Comparison of ENCODE assay signal across 9 cellular contexts in the genomic region with DNA sequence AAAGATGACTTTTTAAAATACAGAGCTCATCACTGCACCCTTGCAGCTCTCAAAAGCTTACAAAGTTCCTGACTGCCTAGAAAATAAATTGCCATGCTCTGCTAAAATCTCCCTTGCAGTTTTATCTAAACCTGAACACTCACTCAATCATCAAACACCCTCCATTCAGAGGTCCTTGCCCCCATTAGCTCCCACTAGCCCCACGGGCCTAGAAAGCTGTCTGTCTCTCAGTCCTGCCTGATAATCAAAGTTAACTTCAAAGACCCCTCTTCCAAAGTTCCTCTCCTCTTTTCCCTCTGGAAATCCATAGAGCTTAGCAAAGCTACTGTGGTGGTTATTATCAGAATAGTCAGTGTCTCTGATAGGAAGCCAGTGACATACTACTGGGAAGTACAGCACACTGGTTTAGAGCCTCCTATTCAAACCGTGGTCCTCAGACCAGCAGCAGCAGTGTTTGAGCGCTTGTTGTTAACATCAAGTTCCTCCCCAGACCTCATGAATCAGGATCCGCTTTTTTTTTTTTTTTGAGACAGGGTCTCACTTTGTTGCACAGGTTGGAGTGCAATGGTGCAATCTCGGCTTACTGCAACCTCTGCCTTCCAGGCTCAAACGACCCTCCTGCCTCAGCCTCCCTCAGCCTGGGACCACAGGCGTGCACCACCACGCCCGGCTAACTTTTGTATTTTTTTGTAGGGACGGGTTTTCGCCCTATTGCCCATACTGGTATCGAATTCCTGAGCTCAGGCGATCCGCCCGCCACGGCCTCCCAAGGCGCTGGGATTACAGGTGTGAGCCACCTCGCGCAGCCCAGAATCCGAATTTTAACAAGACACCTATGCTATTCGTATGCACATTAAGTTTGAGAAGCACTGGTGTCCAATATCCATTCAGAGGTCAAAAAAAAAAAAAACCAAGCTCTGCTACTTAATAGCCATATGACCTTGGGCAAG. TPM values are rescaled to one million over a fixed set of nuclear protein-coding genes. Genes with fewer than 3 reads are reported as not detected.
DNase-seq lines count a peak whose midpoint lies in the region; ATAC-seq, FAIRE-seq and TF ChIP-seq lines count a peak whose summit lies in the region.
"Had no signal": no experiment of that assay in that cellular context is flagged by ENCODE, and none has a peak within 500 bp of the region (broad histone marks: within the 10 kb centered on the region; RNA-seq: fewer than 3 reads in every experiment).

No MANE protein-coding gene starts in this region.

- H3K9me3 ChIP-seq in DND-41 (ENCODE audit: insufficient read depth, low read length, severe bottlenecking), result no peaks in the 10 kb centered on the region
- H3K9me3 ChIP-seq in OCI-LY3 (ENCODE audit: insufficient read depth, low read length), result no peaks in the 10 kb centered on the region
- H3K9me3 ChIP-seq in ovary, result no peaks in the 10 kb centered on the region

- H3K27ac Mint-ChIP-seq in endothelial cell (ENCODE audit: unreplicated experiment), result peak overlapping the region; percentile 77

- no peak for TF ChIP-seq EP300 in ovary (IDR thresholded peaks at IDR 0.05)

- ATAC-seq in DND-41 (ENCODE audit: insufficient read depth, low read depth), result 0 out of 3 replicates have a peak, but pooled peaks have one; percentile 25
- no peak for ATAC-seq in GM21529 (IDR thresholded peaks at IDR 0.05; ENCODE audit: unreplicated experiment)

- H3K36me3 ChIP-seq in DND-41 (ENCODE audit: insufficient read depth, low read length) (peaks cover 22% of the 10 kb centered on the region), OCI-LY3 (replicated peaks; ENCODE audit: low read depth, low read length) (peaks cover 12% of the 10 kb centered on the region), ovary (no peaks in the 10 kb centered on the region)

- peaks cover 65% of the 10 kb centered on the region for H3K79me2 ChIP-seq in DND-41 (ENCODE audit: insufficient read depth, low read length)
- H3K79me2 ChIP-seq in OCI-LY3 (ENCODE audit: low read length), result peaks cover 68% of the 10 kb centered on the region

- H3K4me1 ChIP-seq in DND-41 (ENCODE audit: insufficient read depth, low read length) (peaks cover 55% of the 10 kb centered on the region), OCI-LY3 (ENCODE audit: low read length) (peaks cover 32% of the 10 kb centered on the region), ovary (ENCODE audit: insufficient read depth) (peaks cover 19% of the 10 kb centered on the region)

- no peak for TF ChIP-seq POLR2A in ovary (IDR thresholded peaks at IDR 0.05)

- peak overlapping the region; percentile 97 for H3K4me3 Mint-ChIP-seq in endothelial cell (ENCODE audit: unreplicated experiment)

- peak overlapping the region; percentile 70 for H3K4me2 ChIP-seq in DND-41 (ENCODE audit: insufficient read depth, low read length)
- H3K4me2 ChIP-seq in OCI-LY3 (ENCODE audit: low read length), result peak overlapping the region; percentile 76

- no peak for DNase-seq in DND-41
- no peak for DNase-seq in endothelial cell (ENCODE audit: low spot score)
- no peak for DNase-seq in ovary
- DNase-seq in urothelium cell line (ENCODE audit: low spot score), result no peak
- DNase-seq in A172 (ENCODE audit: low spot score), result no peak
- DNase-seq in caudate nucleus (lab: John Stamatoyannopoulos, UW), result no peak

- peaks cover 42% of the 10 kb centered on the region for H3K4me1 Mint-ChIP-seq in endothelial cell (ENCODE audit: unreplicated experiment)

- H3K27me3 ChIP-seq in DND-41 (ENCODE audit: insufficient read depth, low read length, poor library complexity) (no peaks in the 10 kb centered on the region), OCI-LY3 (ENCODE audit: low read depth, low read length) (no peaks in the 10 kb centered on the region), ovary (no peaks in the 10 kb centered on the region)

- intact Hi-C loops in ovary (cut with DNase I), result loop anchor here in 1 of 4 donors (5.0 kb wide), 1 partner anchor 251 kb away; no protein-coding TSS in a partner anchor

- peak overlapping the region; percentile 92 for H3K9ac ChIP-seq in DND-41 (ENCODE audit: low read depth, low read length)
- H3K9ac ChIP-seq in OCI-LY3 (ENCODE audit: low read length), result peak overlapping the region; percentile 95

- peak overlapping the region; percentile 73 to 88 for H3K4me3 ChIP-seq in DND-41 (ENCODE audit: low read depth in 1 of 2, low read length in 2 of 2)
- H3K4me3 ChIP-seq in OCI-LY3 (ENCODE audit: low read length), result peak overlapping the region; percentile 91
- peak overlapping the region; percentile 79 for H3K4me3 ChIP-seq in ovary

- TF ChIP-seq CTCF in DND-41 (IDR thresholded peaks at IDR 0.05; ENCODE audit: borderline replicate concordance, extremely low read depth, low read length, poor library complexity, severe bottlenecking) (no peak), OCI-LY3 (IDR thresholded peaks at IDR 0.05; ENCODE audit: low read depth, low read length) (no peak), endothelial cell (IDR thresholded peaks at IDR 0.05; ENCODE audit: unreplicated experiment) (no peak), ovary (IDR thresholded peaks at IDR 0.05) (no peak)

- H3K36me3 Mint-ChIP-seq in endothelial cell (ENCODE audit: low read depth, unreplicated experiment), result peaks cover 14% of the 10 kb centered on the region

- peaks cover 19% of the 10 kb centered on the region for H3K27me3 Mint-ChIP-seq in endothelial cell (ENCODE audit: unreplicated experiment)

- 17 to 41% (median 24%) methylated on average over 21 of the region's 21 CpGs for whole genome bisulfite sequencing in ovary, 3 donors

- peak overlapping the region; percentile 93 for H2AFZ ChIP-seq in DND-41 (ENCODE audit: low read depth, low read length)
- no peak overlapping the region; the same call in 1 of the 2 replicates for H2AFZ ChIP-seq in OCI-LY3 (ENCODE audit: low read depth, low read length)

- FAIRE-seq in urothelium cell line (lab: Jason Lieb, UNC), result no peak
- FAIRE-seq: islet of Langerhans had no signal

- H4K20me1 ChIP-seq in DND-41 (ENCODE audit: insufficient read depth, low read length) (peaks cover 22% of the 10 kb centered on the region), OCI-LY3 (ENCODE audit: insufficient read depth, low read length) (peaks cover 44% of the 10 kb centered on the region)

- no peaks in the 10 kb centered on the region for H3K9me3 Mint-ChIP-seq in endothelial cell (ENCODE audit: unreplicated experiment)

- peak overlapping the region; percentile 92 for H3K27ac ChIP-seq in DND-41 (ENCODE audit: low read length)
- peak overlapping the region; percentile 71 for H3K27ac ChIP-seq in OCI-LY3 (ENCODE audit: low read length)
- peak overlapping the region; percentile 65 to 68 for H3K27ac ChIP-seq in ovary
- no peak overlapping the region for H3K27ac ChIP-seq in caudate nucleus (ENCODE audit: low read depth, low read length)

RNA-seq across cellular contexts. Expression of a gene that starts 1.2 kb away (rescaled TPM):
- total RNA-seq in endothelial cell (ENCODE audit: unreplicated experiment) (203 TPM), ovary (100 to 1,000 TPM in 6 of 7 donors, 10 to 100 TPM in 1; 59.0 to 158 (median 127) TPM)
- 100 to 1,000 TPM in 1 of 2 donors, 10 to 100 TPM in 1; 77.2 to 154 TPM for polyA plus RNA-seq in ovary
- total RNA-seq in A172 (2014; rRNA removed; shearing (Covaris generic)), result 174 and 231 TPM in 2 replicates

RNA-seq across cellular contexts. Expression of a gene that starts 14.8 kb away (rescaled TPM):
- total RNA-seq in endothelial cell (ENCODE audit: unreplicated experiment), result not detected
- under 1 TPM in 2 of 7 donors, not detected in 5; 0.18 to 0.40 TPM for total RNA-seq in ovary
- 1 to 10 TPM in 1 of 2 donors, not detected in 1; 1.1 TPM for polyA plus RNA-seq in ovary
- not detected in 2 replicates for total RNA-seq in A172 (2014; rRNA removed; shearing (Covaris generic))

RNA-seq across cellular contexts. Expression of a gene that starts 55.4 kb away (rescaled TPM):
- total RNA-seq in endothelial cell (ENCODE audit: unreplicated experiment), result 0.97 TPM
- 1 to 10 TPM in 4 of 7 donors, under 1 TPM in 3; 0.24 to 5.2 (median 1.5) TPM for total RNA-seq in ovary
- polyA plus RNA-seq in ovary, result 1 to 10 TPM in 1 of 2 donors, under 1 TPM in 1; 0.73 to 2.7 TPM
- total RNA-seq in A172 (2014; rRNA removed; shearing (Covaris generic)), result 0.09 TPM in 1 of 2 replicates, not detected in the other
